ENCODE assay signal across 18 cellular contexts in genomic region chr10:66625709-66626590, GRCh38.
"Had no signal": no experiment of that assay in that cellular context is flagged by ENCODE, and none has a peak within 500 bp of the region (broad histone marks: within the 10 kb centered on the region; RNA-seq: fewer than 3 reads in every experiment).

No MANE protein-coding gene starts in this region.

- H3K9me3 ChIP-seq: body of pancreas, colonic mucosa, left ventricle myocardium inferior, thyroid gland, uterus had no signal

- H3K36me3 ChIP-seq: colonic mucosa, left ventricle myocardium inferior, thyroid gland, uterus had no signal

- ATAC-seq: activated CD4-positive, alpha-beta T cell treated with anti-CD3 and anti-CD28 coated beads for 36 hours; activated T-cell treated with anti-CD3 and anti-CD28 coated beads, Interleukin-2, amount 50 U/mL, for 4 hours; body of pancreas; esophagus mucosa; natural killer cell; stimulated activated naive B cell treated with anti-CD40 and anti-IgM and Interleukin-4, amounts not matched to agents 10 μg/mL and 1 μg/mL and 100 μg/mL, for 72 hours had no signal

- DNase-seq: activated CD4-positive, alpha-beta memory T cell treated with anti-CD3 and anti-CD28 coated beads, Interleukin-2, amount 10 ng/mL, durations not matched to agents 7 days and 5 days; activated CD4-positive, alpha-beta T cell treated with anti-CD3 and anti-CD28 coated beads for 36 hours; activated effector memory CD4-positive, alpha-beta T cell treated with Interleukin-2 at 50 U/mL for 16 hours; activated T-cell treated with anti-CD3 and anti-CD28 coated beads, Interleukin-2, amount 50 U/mL, for 4 hours; amygdala; body of pancreas; central memory CD4-positive, alpha-beta T cell; colonic mucosa; left ventricle myocardium inferior; natural killer cell; nucleus accumbens; stimulated activated CD4-positive, alpha-beta T cell treated with anti-CD3 and anti-CD28 coated beads, Interleukin-15, amount 100 ng/mL, for 24 hours; stimulated activated CD4-positive, alpha-beta T cell treated with anti-CD3 and anti-CD28 coated beads, Interleukin-4, amount 100 ng/mL, for 1 hour; stimulated activated naive B cell treated with anti-CD40 and anti-IgM and Interleukin-4, amounts not matched to agents 10 μg/mL and 1 μg/mL and 100 μg/mL, for 72 hours; thyroid gland; uterus had no signal

- H3K27ac ChIP-seq: body of pancreas, colonic mucosa, left ventricle myocardium inferior, skin epidermis, thyroid gland, uterus had no signal

- H3K4me1 ChIP-seq: body of pancreas, colonic mucosa, left ventricle myocardium inferior, thyroid gland, uterus had no signal

- H3K4me3 ChIP-seq: body of pancreas, colonic mucosa, left ventricle myocardium inferior, skin epidermis, thyroid gland, uterus had no signal

- H3K27me3 ChIP-seq: body of pancreas, colonic mucosa, thyroid gland, uterus had no signal
